9 cellular contexts compared by ENCODE assay signal in the genomic region with DNA sequence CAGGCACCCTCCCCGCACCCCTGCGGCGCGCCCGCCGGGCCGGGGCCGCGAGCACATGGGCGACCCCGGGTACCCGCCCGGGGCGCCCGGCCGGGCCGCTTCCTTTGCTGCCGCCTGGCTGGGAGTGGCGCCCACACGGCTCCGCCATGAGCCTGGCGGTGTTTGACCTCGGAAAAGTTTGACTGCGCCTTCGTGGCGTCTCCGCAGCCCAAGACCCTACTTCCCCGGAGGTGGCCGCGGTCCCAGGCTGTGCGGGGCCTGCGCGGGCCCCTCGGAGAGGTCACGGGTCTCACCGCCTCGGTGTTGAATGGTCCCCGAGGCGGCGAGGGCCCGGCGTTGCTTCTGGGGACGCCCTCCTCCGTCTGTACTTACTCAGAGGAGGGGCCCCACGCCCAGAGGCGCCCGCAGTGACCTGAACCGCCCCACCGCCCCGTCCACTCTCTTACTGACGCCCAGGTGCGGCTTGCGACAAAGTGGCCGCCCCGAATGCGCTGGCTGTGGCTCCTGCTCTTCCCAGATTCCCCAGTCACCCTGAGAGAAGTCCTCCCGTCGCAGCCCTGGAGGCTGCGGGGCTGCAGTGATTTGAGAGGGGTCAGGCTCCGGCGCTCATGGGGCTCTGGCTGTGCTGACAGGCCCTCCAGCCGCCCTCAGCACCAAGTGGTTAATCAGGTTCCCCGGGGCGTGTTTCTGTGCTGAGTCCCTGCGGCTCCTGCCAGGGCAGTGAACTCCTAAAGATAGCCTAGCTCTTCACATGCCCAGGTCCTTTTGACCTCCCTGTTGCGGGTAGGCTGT. TPM values are rescaled to one million over a fixed set of nuclear protein-coding genes. Genes with fewer than 3 reads are reported as not detected.
DNase-seq lines count a peak whose midpoint lies in the region; ATAC-seq, FAIRE-seq and TF ChIP-seq lines count a peak whose summit lies in the region.
"Had no signal": no experiment of that assay in that cellular context is flagged by ENCODE, and none has a peak within 500 bp of the region (broad histone marks: within the 10 kb centered on the region; RNA-seq: fewer than 3 reads in every experiment).

No MANE protein-coding gene starts in this region.

- CTCF ChIA-PET in H1 (lab: Charles Lee; ENCODE audit: partially characterized antibody), result interaction anchor here (1.5 kb wide), 1 partner anchor 24 kb away, joined by 6 read pairs; the partner anchor contains the start of gene SBNO1

- H4K8ac ChIP-seq in H1 (ENCODE audit: extremely low read depth, insufficient read depth, low read length), result peak overlapping the region; percentile 62; the same call in 1 of the 2 replicates

- H4K20me1 ChIP-seq in H1 (replicated peaks in 1 of 2; ENCODE audit: control insufficient read depth in 1 of 2, insufficient read depth in 2 of 2, low read length in 2 of 2), result peaks cover 15 to 23% of the 10 kb centered on the region in 2 experiments

- DNase-seq in NCI-H146 (lab: John Stamatoyannopoulos, UW) (peak; percentile 40), NCI-H146 treated with DMSO at 0.1 percent for 48 hours (lab: John Stamatoyannopoulos, UW; ENCODE audit: unreplicated experiment) (no peak), H1 (ENCODE audit: low read depth in 1 of 2, low spot score in 2 of 2) (peak in 1 of 2 experiments; percentile 60), mucosa of gallbladder (ENCODE audit: low spot score) (peak; percentile 28), tibial artery (peak in 1 of 2 donors; percentile 75), NCI-H2196 (lab: John Stamatoyannopoulos, UW; ENCODE audit: unreplicated experiment) (no peak)
- DNase-seq in activated CD4-positive, CD25-positive, alpha-beta regulatory T cell treated with anti-CD3 and anti-CD28 coated beads, Interleukin-2, amount 50 U/mL, for 72 hours, result peak; percentile 49

- no peak overlapping the region for H3K4ac ChIP-seq in H1 (replicated peaks; ENCODE audit: insufficient read length, low read depth, low read length)

- no peak overlapping the region for H3K14ac ChIP-seq in H1 (ENCODE audit: insufficient read length)

- peaks cover 0 to 12% (median 4%) of the 10 kb centered on the region in 4 experiments; a peak in 4 of 8 replicates for H3K36me3 ChIP-seq in H1 (ENCODE audit: control insufficient read depth in 2 of 4, insufficient read depth in 4 of 4, low read length in 3 of 4)
- H3K36me3 ChIP-seq in tibial artery, result peaks cover 25 to 42% (median 41%) of the 10 kb centered on the region in 3 donors

- TF ChIP-seq RAD21 in H1 (IDR thresholded peaks at IDR 0.05 in 1 of 2, conservative IDR thresholded peaks at IDR 0.05 in 1 of 2; ENCODE audit: low read depth in 2 of 2, low read length in 2 of 2), result no peak

- H3K23ac ChIP-seq in H1 (ENCODE audit: insufficient read length), result no peak overlapping the region

- POLR2A ChIA-PET in H1 (lab: Charles Lee; ENCODE audit: partially characterized antibody), result interaction anchor here (1.1 to 2.4 kb wide), 4 partner anchors 9 to 323 kb away, joined by 3 to 5 read pairs (median 5); partner anchors contain the start of gene ATP6V0A2

- peaks cover 9% of the 10 kb centered on the region for H3K23me2 ChIP-seq in H1 (ENCODE audit: low read depth, low read length)

- TF ChIP-seq EP300 in H1 (IDR thresholded peaks at IDR 0.05; ENCODE audit: borderline replicate concordance in 1 of 2, low read depth in 2 of 2, low read length in 2 of 2), result no peak

- intact Hi-C loops in tibial artery (cut with DNase I; ENCODE audit: low total_unique reads), result loop anchor here (5.0 to 10.0 kb wide), 2 partner anchors 43 to 145 kb away; partner anchors contain the start of gene RILPL1

- H3K9me3 ChIP-seq in H1 (ENCODE audit: insufficient read depth in 2 of 2, low read depth in 1 of 2, low read length in 1 of 2), result no peaks in the 10 kb centered on the region
- no peaks in the 10 kb centered on the region for H3K9me3 ChIP-seq in tibial artery

- H2AK5ac ChIP-seq in H1 (ENCODE audit: low read depth, low read length), result no peak overlapping the region

- H3K27ac ChIP-seq in H1 (ENCODE audit: low read depth, low read length), result no peak overlapping the region
- peak overlapping the region; percentile 90 to 92 for H3K27ac ChIP-seq in tibial artery

- H3K4me1 ChIP-seq in H1 (replicated peaks in 1 of 4; ENCODE audit: control insufficient read depth in 3 of 4, insufficient read depth in 4 of 4, low read length in 3 of 4) (peaks cover 0 to 8% (median 4%) of the 10 kb centered on the region in 4 experiments; a peak in 3 of 7 replicates), tibial artery (peaks cover 0 to 61% (median 37%) of the 10 kb centered on the region in 4 donors)

- H2BK5ac ChIP-seq in H1 (ENCODE audit: low read depth, low read length), result no peak overlapping the region

- no peak overlapping the region for H2AFZ ChIP-seq in H1 (ENCODE audit: low read length)

- H3K79me2 ChIP-seq in H1 (ENCODE audit: control insufficient read depth in 1 of 2, insufficient read depth in 2 of 2, low read length in 2 of 2), result no peaks in the 10 kb centered on the region; a peak in 1 of 4 replicates

- H3K79me1 ChIP-seq in H1 (ENCODE audit: low read depth, low read length), result no peaks in the 10 kb centered on the region

- no peak overlapping the region for H2BK15ac ChIP-seq in H1 (ENCODE audit: low read length)

- H3K4me2 ChIP-seq in H1 (ENCODE audit: insufficient read depth in 1 of 2, low read depth in 2 of 2, low read length in 2 of 2), result peak overlapping the region; percentile 56 to 82

- ATAC-seq in HG03135 (IDR thresholded peaks at IDR 0.05; ENCODE audit: unreplicated experiment), result peak; percentile 24

- H3K4me3 ChIP-seq in H1 (ENCODE audit: extremely low read depth in 1 of 4, insufficient read depth in 2 of 4, low read depth in 3 of 4, low read length in 4 of 4) (peak overlapping the region; percentile 27 to 73 (median 50)), tibial artery (peak overlapping the region; percentile 59 to 83)

- H3K9ac ChIP-seq in H1 (replicated peaks in 1 of 4; ENCODE audit: extremely low read depth in 1 of 4, low read depth in 3 of 4, low read length in 3 of 4), result no peak overlapping the region; a peak in 1 of 7 replicates

- H3K27me3 ChIP-seq in H1 (replicated peaks in 1 of 4; ENCODE audit: control insufficient read depth in 3 of 4, extremely low read depth in 1 of 4, insufficient read depth in 3 of 4, low read length in 3 of 4), result peaks cover 1 to 33% (median 28%) of the 10 kb centered on the region in 4 experiments
- H3K27me3 ChIP-seq in tibial artery, result no peaks in the 10 kb centered on the region

- no peak for FAIRE-seq in H1 (lab: Jason Lieb, UNC)
- FAIRE-seq: G401.6 had no signal

- no peak overlapping the region for H2BK20ac ChIP-seq in H1 (ENCODE audit: low read length)

- H2BK120ac ChIP-seq in H1 (replicated peaks; ENCODE audit: low read depth, low read length), result no peak overlapping the region

- H3K56ac ChIP-seq in H1 (replicated peaks; ENCODE audit: insufficient read length, low read depth, low read length), result no peak overlapping the region

- TF ChIP-seq POLR2A in H1 (IDR thresholded peaks at IDR 0.05; ENCODE audit: control extremely low read depth in 1 of 2, low read depth in 2 of 2, low read length in 2 of 2), result no peak

- no peak overlapping the region for H2BK12ac ChIP-seq in H1 (ENCODE audit: low read depth, low read length)

- no peak overlapping the region for H4K5ac ChIP-seq in H1 (ENCODE audit: insufficient read length, low read depth, low read length)

- TF ChIP-seq CTCF in H1 (IDR thresholded peaks at IDR 0.05; ENCODE audit: control extremely low read depth in 1 of 3, insufficient read depth in 1 of 3, low read depth in 1 of 3, low read length in 3 of 3), result no peak
- no peak for TF ChIP-seq CTCF in tibial artery (IDR thresholded peaks at IDR 0.05)

- no peak overlapping the region for H4K91ac ChIP-seq in H1 (replicated peaks; ENCODE audit: insufficient read length, low read length)

- 32% methylated on average over 17 of the region's 66 CpGs; no CpG with 5 or more reads in 1 of the 2 experiments for WGBS in H1 (ENCODE audit: extremely low coverage in 1 of 2, insufficient coverage in 1 of 2, insufficient read length in 1 of 2, insufficient replicate concordance in 2 of 2, low coverage in 1 of 2, low lambda C conversion rate in 2 of 2, missing lambda C conversion rate in 1 of 2), 2 experiments

- no peak overlapping the region for H3K18ac ChIP-seq in H1 (ENCODE audit: extremely low read depth, low read length)

TF ChIP-seq in H1, 55 proteins besides CTCF, POLR2A, EP300 and RAD21 (continues in another document):
- TF ChIP-seq SAP30 (IDR thresholded peaks at IDR 0.05; ENCODE audit: insufficient read depth, insufficient replicate concordance, low read length), result no peak
- no peak for TF ChIP-seq CREB1 (IDR thresholded peaks at IDR 0.05)

RNA-seq across cellular contexts. Expression of gene KMT5A, which starts 5.8 kb away (rescaled TPM):
- 14.7 and 17.2 TPM in 2 replicates for total RNA-seq in H1 (2021; fragmentation: NEBNext Ultra II Directional; extraction: Animal tissue kit (Norgen Biotek cat#: 25700))
- polyA plus RNA-seq in H1 (2011; rRNA removed), result 7.0 and 8.1 TPM in 2 replicates
- polyA plus RNA-seq in H1 (2011; cell fraction: cytosol; rRNA removed), result 10.3 TPM
- 18.0 TPM for polyA plus RNA-seq in H1 (2011; cell fraction: nucleus; rRNA removed)
- polyA plus RNA-seq in H1 (2012, experiment 1 of 2), result 12.3 to 22.0 TPM (median 13.9 TPM) in 4 replicates
- polyA plus RNA-seq in H1 (2012, experiment 2 of 2), result 7.3 TPM
- 20.8 TPM for polyA plus RNA-seq in H1 (2013, experiment 1 of 2)
- polyA plus RNA-seq in H1 (2013, experiment 2 of 2), result 17.9 TPM
- 5.5 and 7.7 TPM in 2 replicates for polyA minus RNA-seq in H1 (2011; rRNA and poly(A)+ RNA removed)
- polyA minus RNA-seq in H1 (2011; cell fraction: cytosol; rRNA and poly(A)+ RNA removed), result 5.6 TPM
- polyA minus RNA-seq in H1 (2011; cell fraction: nucleus; rRNA and poly(A)+ RNA removed), result 14.2 TPM
- 39.7 TPM for total RNA-seq in mucosa of gallbladder

RNA-seq across cellular contexts. Expression of gene SBNO1, which starts 25.1 kb away (rescaled TPM):
- 53.6 and 57.7 TPM in 2 replicates for total RNA-seq in H1 (2021; fragmentation: NEBNext Ultra II Directional; extraction: Animal tissue kit (Norgen Biotek cat#: 25700))
- polyA plus RNA-seq in H1 (2011; rRNA removed), result 4.3 and 6.7 TPM in 2 replicates
- 7.8 TPM for polyA plus RNA-seq in H1 (2011; cell fraction: cytosol; rRNA removed)
- polyA plus RNA-seq in H1 (2011; cell fraction: nucleus; rRNA removed), result 4.8 TPM
- 13.3 to 25.8 TPM (median 16.9 TPM) in 4 replicates for polyA plus RNA-seq in H1 (2012, experiment 1 of 2)
- 0.97 TPM for polyA plus RNA-seq in H1 (2012, experiment 2 of 2)
- polyA plus RNA-seq in H1 (2013, experiment 1 of 2), result 25.0 TPM
- 25.7 TPM for polyA plus RNA-seq in H1 (2013, experiment 2 of 2)
- polyA minus RNA-seq in H1 (2011; rRNA and poly(A)+ RNA removed), result 31.3 and 36.2 TPM in 2 replicates
- 21.4 TPM for polyA minus RNA-seq in H1 (2011; cell fraction: cytosol; rRNA and poly(A)+ RNA removed)
- polyA minus RNA-seq in H1 (2011; cell fraction: nucleus; rRNA and poly(A)+ RNA removed), result 19.7 TPM
- 29.7 TPM for total RNA-seq in mucosa of gallbladder

RNA-seq across cellular contexts. Expression of gene RILPL2, which starts 46.7 kb away (rescaled TPM):
- 1.1 and 1.4 TPM in 2 replicates for total RNA-seq in H1 (2021; fragmentation: NEBNext Ultra II Directional; extraction: Animal tissue kit (Norgen Biotek cat#: 25700))
- 0.77 and 0.91 TPM in 2 replicates for polyA plus RNA-seq in H1 (2011; rRNA removed)
- 1.2 TPM for polyA plus RNA-seq in H1 (2011; cell fraction: cytosol; rRNA removed)
- 0.58 TPM for polyA plus RNA-seq in H1 (2011; cell fraction: nucleus; rRNA removed)
- polyA plus RNA-seq in H1 (2012, experiment 1 of 2), result 1.8 to 2.2 TPM (median 1.9 TPM) in 4 replicates
- polyA plus RNA-seq in H1 (2012, experiment 2 of 2), result 0.93 TPM
- polyA plus RNA-seq in H1 (2013, experiment 1 of 2), result 1.2 TPM
- 1.3 TPM for polyA plus RNA-seq in H1 (2013, experiment 2 of 2)
- 0.35 and 0.59 TPM in 2 replicates for polyA minus RNA-seq in H1 (2011; rRNA and poly(A)+ RNA removed)
- polyA minus RNA-seq in H1 (2011; cell fraction: cytosol; rRNA and poly(A)+ RNA removed), result 0.59 TPM
- polyA minus RNA-seq in H1 (2011; cell fraction: nucleus; rRNA and poly(A)+ RNA removed), result 0.20 TPM
- total RNA-seq in mucosa of gallbladder, result 6.2 TPM

Comparison
In these comparisons a context has a peak if more than half of its experiments do, and no peak if none do; other contexts are left out.
1. DNase-seq: peak in NCI-H146 (single experiment), activated CD4-positive, CD25-positive, alpha-beta regulatory T cell treated with anti-CD3 and anti-CD28 coated beads, Interleukin-2, amount 50 U/mL, for 72 hours (single experiment) and mucosa of gallbladder (single experiment); none in NCI-H146 treated with DMSO at 0.1 percent for 48 hours (single experiment) and NCI-H2196 (single experiment).